22 cellular contexts compared by ENCODE assay signal in the genomic region with DNA sequence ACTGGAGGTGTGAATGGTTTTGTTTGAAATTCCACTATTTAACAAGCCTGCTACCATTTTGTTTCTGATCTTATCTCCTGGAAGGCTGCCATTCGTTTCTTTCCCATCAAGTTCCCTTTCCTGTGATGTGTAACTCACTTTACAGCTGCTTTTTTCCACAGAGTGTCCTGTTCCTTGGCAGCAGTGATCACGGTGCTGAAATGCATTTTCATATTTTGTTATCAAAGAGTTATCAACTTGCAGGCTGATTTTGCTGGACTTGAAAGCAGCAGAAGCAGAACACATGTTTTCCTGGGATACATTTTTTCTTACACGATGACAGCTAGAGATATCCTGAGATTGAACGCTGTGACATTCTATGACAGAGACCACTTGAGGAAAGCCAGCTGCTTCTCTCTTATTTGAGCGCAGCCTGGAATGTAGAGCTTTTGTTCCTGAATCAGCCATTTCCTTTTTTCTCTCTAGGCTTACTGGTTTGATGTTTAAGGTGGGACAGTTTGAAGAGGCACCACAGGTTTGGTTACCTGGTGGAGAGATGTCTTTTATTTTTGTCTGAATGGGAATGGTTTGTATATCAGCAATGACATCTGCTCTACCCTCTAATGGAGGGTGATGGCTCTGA. TPM values are rescaled to one million over a fixed set of nuclear protein-coding genes. Genes with fewer than 3 reads are reported as not detected.
DNase-seq lines count a peak whose midpoint lies in the region; ATAC-seq, FAIRE-seq and TF ChIP-seq lines count a peak whose summit lies in the region.
"Had no signal": no experiment of that assay in that cellular context is flagged by ENCODE, and none has a peak within 500 bp of the region (broad histone marks: within the 10 kb centered on the region; RNA-seq: fewer than 3 reads in every experiment).

No MANE protein-coding gene starts in this region.

- H3K4me1 ChIP-seq in cardiac muscle cell (ENCODE audit: low read depth), result peaks cover 4% of the 10 kb centered on the region
- H3K4me1 ChIP-seq: A549 had no signal

- no peaks in the 10 kb centered on the region for H3K4me1 Mint-ChIP-seq in brain

- peak overlapping the region; percentile 66 for H3K27ac ChIP-seq in cardiac muscle cell
- H3K27ac ChIP-seq: A549, HL-60 had no signal

- no peak for FAIRE-seq in GM12892 (lab: Jason Lieb, UNC)
- FAIRE-seq: A549, HTR-8/SVneo had no signal

- H3K4me3 ChIP-seq in cardiac muscle cell, result no peak overlapping the region
- H3K4me3 ChIP-seq: A549 had no signal

- peaks cover 34% of the 10 kb centered on the region for H3K36me3 ChIP-seq in cardiac muscle cell

- no peaks in the 10 kb centered on the region for H3K27me3 ChIP-seq in cardiac muscle cell

- H3K36me3 Mint-ChIP-seq in brain, result peaks cover 85% of the 10 kb centered on the region

- intact Hi-C loops in Right ventricle myocardium superior (cut with DNase I), result no loop called here

- H3K9me3 ChIP-seq in cardiac muscle cell (ENCODE audit: low read depth), result no peaks in the 10 kb centered on the region
- H3K9me3 ChIP-seq: A549 had no signal

- H3K27ac Mint-ChIP-seq in brain, result peak overlapping the region in 3 of 5 experiments; percentile 15 to 25 (median 21)
- H3K27ac Mint-ChIP-seq: CD4-positive, alpha-beta T cell had no signal

- DNase-seq in cardiac muscle cell (ENCODE audit: low read depth in 1 of 2, low spot score in 1 of 2) (peak in 1 of 2 donors; percentile 58), Right ventricle myocardium superior (no peak), glomerular endothelial cell (ENCODE audit: extremely low read depth, low read depth, low spot score) (peak; percentile 16), GM12892 (ENCODE audit: insufficient read length) (no peak)
- no peak for DNase-seq in NK-92 treated with Interleukin-12 subunit alpha and Interleukin-12 subunit beta, amount 100 ng/mL, for 24 hours (lab: John Stamatoyannopoulos, UW)
- DNase-seq: CD4-positive, alpha-beta T cell; COR-L47; DMS 273 treated with DMSO at 0.1 percent for 48 hours; DMS79 treated with DMSO at 0.1 percent for 48 hours; H7; KG1; NCI-H1105; NCI-H146; NCI-H2029; NCI-H2171 treated with DMSO at 0.1 percent for 48 hours; NCI-H446 treated with DMSO at 0.1 percent for 48 hours had no signal

- no peak overlapping the region for H3K4me3 Mint-ChIP-seq in brain
- H3K4me3 Mint-ChIP-seq: CD4-positive, alpha-beta T cell had no signal

- TF ChIP-seq POLR2A in GM12892 (IDR thresholded peaks at IDR 0.05; ENCODE audit: low read depth, low read length), result no peak

- H3K9me3 Mint-ChIP-seq in brain, result no peaks in the 10 kb centered on the region
- H3K9me3 Mint-ChIP-seq: CD4-positive, alpha-beta T cell had no signal

- no peak for ATAC-seq in Right ventricle myocardium superior (ENCODE audit: poor library complexity)
- no peak for ATAC-seq in HG03025 (IDR thresholded peaks at IDR 0.05; ENCODE audit: low FRiP score, unreplicated experiment)
- ATAC-seq: A549, Right ventricle myocardium inferior had no signal

- no peaks in the 10 kb centered on the region for H3K27me3 Mint-ChIP-seq in brain
- H3K27me3 Mint-ChIP-seq: CD4-positive, alpha-beta T cell had no signal

- TF ChIP-seq CTCF in cardiac muscle cell (IDR thresholded peaks at IDR 0.05; ENCODE audit: low read depth, low read length) (no peak), brain (conservative IDR thresholded peaks at IDR 0.05) (no peak)

RNA-seq across cellular contexts. Expression of a gene that starts 34.7 kb away (rescaled TPM):
- total RNA-seq in cardiac muscle cell, result 14.0 and 21.1 TPM in 2 replicates
- polyA plus RNA-seq in cardiac muscle cell, result 13.8 and 22.5 TPM in 2 replicates
- total RNA-seq in Right ventricle myocardium superior, result 17.8 TPM
- 9.3 TPM for polyA plus RNA-seq in brain (ENCODE audit: insufficient read depth, low read depth, low replicate concordance)
- 17.4 and 37.2 TPM in 2 replicates for total RNA-seq in glomerular endothelial cell
- 16.3 TPM for polyA plus RNA-seq in GM12892 (2012; ENCODE audit: missing spikeins)

RNA-seq across cellular contexts. Expression of a gene that starts 38.6 kb away (rescaled TPM):
- total RNA-seq in cardiac muscle cell (11.0 and 30.6 TPM in 2 replicates), Right ventricle myocardium superior (10.8 TPM), glomerular endothelial cell (10.2 and 13.7 TPM in 2 replicates)
- polyA plus RNA-seq in cardiac muscle cell (13.4 and 18.2 TPM in 2 replicates), brain (ENCODE audit: insufficient read depth, low read depth, low replicate concordance) (10.7 TPM)
- polyA plus RNA-seq in GM12892 (2012; ENCODE audit: missing spikeins), result 19.0 TPM

RNA-seq across cellular contexts. Expression of a gene that starts 53.3 kb away (rescaled TPM):
- 30.8 and 39.6 TPM in 2 replicates for total RNA-seq in cardiac muscle cell
- 30.4 and 31.2 TPM in 2 replicates for polyA plus RNA-seq in cardiac muscle cell
- 16.6 TPM for total RNA-seq in Right ventricle myocardium superior
- polyA plus RNA-seq in brain (ENCODE audit: insufficient read depth, low read depth, low replicate concordance), result 43.0 TPM
- total RNA-seq in glomerular endothelial cell, result 61.8 and 62.5 TPM in 2 replicates
- polyA plus RNA-seq in GM12892 (2012; ENCODE audit: missing spikeins), result 30.4 TPM
